Comparison of ENCODE assay signal across 14 cellular contexts in the genomic region with DNA sequence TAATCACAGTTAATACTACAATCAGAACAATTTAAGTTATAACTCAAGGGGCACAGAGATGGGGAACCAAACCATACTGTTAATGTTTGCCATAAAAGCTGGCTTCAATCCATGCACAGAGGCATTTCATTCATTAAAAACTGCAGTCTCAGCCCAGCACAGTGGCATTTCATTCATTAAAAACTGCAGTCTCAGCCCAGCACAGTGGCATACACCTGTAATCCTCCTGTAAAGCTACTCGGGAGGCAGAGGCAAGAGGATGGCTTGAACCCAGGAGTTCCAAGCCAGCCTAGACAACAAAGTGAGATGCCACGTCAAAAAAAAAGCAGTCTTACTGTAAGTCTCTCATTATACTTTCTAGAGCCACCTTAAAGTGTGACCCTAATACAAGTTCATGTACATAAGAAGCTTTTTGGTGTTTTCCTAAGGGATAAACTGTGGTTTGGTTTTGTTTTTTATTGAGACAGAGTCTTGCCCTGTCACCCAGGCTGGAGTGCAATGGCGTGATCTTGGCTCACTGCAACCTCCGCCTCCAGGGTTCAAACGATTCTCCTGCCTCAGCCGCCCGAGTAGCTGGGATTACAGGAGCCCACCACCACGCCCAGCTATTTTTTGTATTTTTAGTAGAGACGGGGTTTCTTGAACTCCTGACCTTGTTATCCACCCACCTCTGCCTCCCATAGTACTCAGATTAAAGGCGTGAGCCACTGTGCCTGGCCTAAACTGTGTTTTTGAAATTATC. TPM values are rescaled to one million over a fixed set of nuclear protein-coding genes. Genes with fewer than 3 reads are reported as not detected.
DNase-seq lines count a peak whose midpoint lies in the region; ATAC-seq, FAIRE-seq and TF ChIP-seq lines count a peak whose summit lies in the region.
"Had no signal": no experiment of that assay in that cellular context is flagged by ENCODE, and none has a peak within 500 bp of the region (broad histone marks: within the 10 kb centered on the region; RNA-seq: fewer than 3 reads in every experiment).

No MANE protein-coding gene starts in this region.

- TF ChIP-seq CTCF in activated CD8-positive, alpha-beta T cell treated with anti-CD3 and anti-CD28 coated beads for 36 hours (IDR thresholded peaks at IDR 0.05), result no peak
- no peak for TF ChIP-seq CTCF in pancreas (IDR thresholded peaks at IDR 0.05)

- no peak for DNase-seq in activated CD8-positive, alpha-beta T cell treated with anti-CD3 and anti-CD28 coated beads for 36 hours
- DNase-seq in activated CD8-positive, alpha-beta T cell treated with anti-CD3 and anti-CD28 coated beads, Interleukin-2, amount 10 ng/mL, durations not matched to agents 7 days and 5 days, result no peak
- DNase-seq in Jurkat, Clone E6-1 (ENCODE audit: low read depth, low spot score), result no peak
- no peak for DNase-seq in activated naive CD8-positive, alpha-beta T cell treated with anti-CD3 and anti-CD28 coated beads for 36 hours
- DNase-seq in pancreas, result no peak
- no peak for DNase-seq in GM03348 (ENCODE audit: low spot score)
- DNase-seq: DMS79; GM23248; NCI-H1092; right cardiac atrium; stimulated activated CD4-positive, alpha-beta T cell treated with anti-CD3 and anti-CD28 coated beads, Interleukin-2, amount 100 ng/mL, for 24 hours had no signal

- peaks cover 2% of the 10 kb centered on the region for H3K9me3 Mint-ChIP-seq in activated CD8-positive, alpha-beta T cell treated with anti-CD3 and anti-CD28 coated beads for 36 hours
- peaks cover 7% of the 10 kb centered on the region for H3K9me3 Mint-ChIP-seq in activated CD8-positive, alpha-beta T cell treated with anti-CD3 and anti-CD28 coated beads, Interleukin-2, amount 10 ng/mL, durations not matched to agents 7 days and 5 days (ENCODE audit: insufficient read depth)
- peaks cover 7% of the 10 kb centered on the region for H3K9me3 Mint-ChIP-seq in activated naive CD8-positive, alpha-beta T cell treated with anti-CD3 and anti-CD28 coated beads for 36 hours

- peak overlapping the region; percentile 60 for H3K27ac Mint-ChIP-seq in activated CD8-positive, alpha-beta T cell treated with anti-CD3 and anti-CD28 coated beads for 36 hours
- no peak overlapping the region for H3K27ac Mint-ChIP-seq in activated CD8-positive, alpha-beta T cell treated with anti-CD3 and anti-CD28 coated beads, Interleukin-2, amount 10 ng/mL, durations not matched to agents 7 days and 5 days
- peak overlapping the region; percentile 57 for H3K27ac Mint-ChIP-seq in activated naive CD8-positive, alpha-beta T cell treated with anti-CD3 and anti-CD28 coated beads for 36 hours

- no peak for FAIRE-seq in pancreas (lab: Jason Lieb, UNC)

- H3K4me3 Mint-ChIP-seq in activated CD8-positive, alpha-beta T cell treated with anti-CD3 and anti-CD28 coated beads for 36 hours, result no peak overlapping the region
- no peak overlapping the region for H3K4me3 Mint-ChIP-seq in activated CD8-positive, alpha-beta T cell treated with anti-CD3 and anti-CD28 coated beads, Interleukin-2, amount 10 ng/mL, durations not matched to agents 7 days and 5 days
- H3K4me3 Mint-ChIP-seq in activated naive CD8-positive, alpha-beta T cell treated with anti-CD3 and anti-CD28 coated beads for 36 hours, result no peak overlapping the region

- H3K27me3 Mint-ChIP-seq in activated CD8-positive, alpha-beta T cell treated with anti-CD3 and anti-CD28 coated beads for 36 hours, result no peaks in the 10 kb centered on the region
- no peaks in the 10 kb centered on the region for H3K27me3 Mint-ChIP-seq in activated CD8-positive, alpha-beta T cell treated with anti-CD3 and anti-CD28 coated beads, Interleukin-2, amount 10 ng/mL, durations not matched to agents 7 days and 5 days (ENCODE audit: low read depth)
- no peaks in the 10 kb centered on the region for H3K27me3 Mint-ChIP-seq in activated naive CD8-positive, alpha-beta T cell treated with anti-CD3 and anti-CD28 coated beads for 36 hours

- intact Hi-C loops in activated CD8-positive, alpha-beta T cell treated with anti-CD3 and anti-CD28 coated beads for 36 hours (cut with micrococcal nuclease), result no loop called here
- intact Hi-C loops in pancreas (cut with DNase I), result no loop called here

- H3K36me3 ChIP-seq in pancreas, result no peaks in the 10 kb centered on the region
- H3K36me3 ChIP-seq: gastroesophageal sphincter had no signal

- CTCF ChIA-PET in activated CD8-positive, alpha-beta T cell treated with anti-CD3 and anti-CD28 coated beads for 36 hours (lab: Charles Lee), result interaction anchor here (1.0 to 1.7 kb wide), 3 partner anchors 14 to 116 kb away, joined by 3 to 5 read pairs (median 3); no protein-coding TSS in a partner anchor
- CTCF ChIA-PET in activated CD8-positive, alpha-beta T cell treated with anti-CD3 and anti-CD28 coated beads, Interleukin-2, amount 10 ng/mL, durations not matched to agents 7 days and 5 days (lab: Charles Lee), result interaction anchor here (1.0 to 1.8 kb wide), 4 partner anchors 15 to 118 kb away, joined by 3 to 7 read pairs (median 3); no protein-coding TSS in a partner anchor

- WGBS in pancreas, 2 donors, result 32% methylated on average over 10 of the region's 10 CpGs

- peaks cover 42% of the 10 kb centered on the region for H3K4me1 Mint-ChIP-seq in activated CD8-positive, alpha-beta T cell treated with anti-CD3 and anti-CD28 coated beads for 36 hours (ENCODE audit: low read depth)
- H3K4me1 Mint-ChIP-seq in activated CD8-positive, alpha-beta T cell treated with anti-CD3 and anti-CD28 coated beads, Interleukin-2, amount 10 ng/mL, durations not matched to agents 7 days and 5 days (ENCODE audit: low read depth), result peaks cover 39% of the 10 kb centered on the region
- H3K4me1 Mint-ChIP-seq in activated naive CD8-positive, alpha-beta T cell treated with anti-CD3 and anti-CD28 coated beads for 36 hours, result peaks cover 43% of the 10 kb centered on the region

- peaks cover 12% of the 10 kb centered on the region for H3K36me3 Mint-ChIP-seq in activated CD8-positive, alpha-beta T cell treated with anti-CD3 and anti-CD28 coated beads for 36 hours (ENCODE audit: low read depth)
- peaks cover 21% of the 10 kb centered on the region for H3K36me3 Mint-ChIP-seq in activated CD8-positive, alpha-beta T cell treated with anti-CD3 and anti-CD28 coated beads, Interleukin-2, amount 10 ng/mL, durations not matched to agents 7 days and 5 days (ENCODE audit: low read depth)
- peaks cover 21% of the 10 kb centered on the region for H3K36me3 Mint-ChIP-seq in activated naive CD8-positive, alpha-beta T cell treated with anti-CD3 and anti-CD28 coated beads for 36 hours

- no peaks in the 10 kb centered on the region for H3K9me3 ChIP-seq in pancreas
- H3K9me3 ChIP-seq: gastroesophageal sphincter had no signal

- POLR2A ChIA-PET in activated CD8-positive, alpha-beta T cell treated with anti-CD3 and anti-CD28 coated beads for 36 hours (lab: Charles Lee), result interaction anchor here (0.7 to 1.1 kb wide), 4 partner anchors 14 to 43 kb away, joined by 3 to 4 read pairs (median 3); no protein-coding TSS in a partner anchor
- POLR2A ChIA-PET in activated CD8-positive, alpha-beta T cell treated with anti-CD3 and anti-CD28 coated beads, Interleukin-2, amount 10 ng/mL, durations not matched to agents 7 days and 5 days (lab: Charles Lee), result interaction anchor here (0.9 kb wide), 1 partner anchor 28 kb away, joined by 3 read pairs; the partner anchor contains the start of gene ARID4B

- H3K4me1 ChIP-seq in pancreas, result peaks cover 10 to 55% (median 55%) of the 10 kb centered on the region in 3 donors

- H3K27ac ChIP-seq in pancreas, result peak overlapping the region in 2 of 4 donors; percentile 7 to 13
- H3K27ac ChIP-seq: gastroesophageal sphincter, GM23248 had no signal

- no peaks in the 10 kb centered on the region for H3K27me3 ChIP-seq in pancreas
- H3K27me3 ChIP-seq: gastroesophageal sphincter had no signal

- ATAC-seq in activated CD8-positive, alpha-beta T cell treated with anti-CD3 and anti-CD28 coated beads for 36 hours, result no peak
- ATAC-seq in activated CD8-positive, alpha-beta T cell treated with anti-CD3 and anti-CD28 coated beads, Interleukin-2, amount 10 ng/mL, durations not matched to agents 7 days and 5 days, result no peak
- peak in 3 of 4 donors; percentile 37 to 48 (median 46) for ATAC-seq in pancreas
- ATAC-seq in HG02571 (IDR thresholded peaks at IDR 0.05; ENCODE audit: unreplicated experiment), result no peak
- no peak for ATAC-seq in HG03097 (IDR thresholded peaks at IDR 0.05; ENCODE audit: low FRiP score, unreplicated experiment)
- ATAC-seq: gastroesophageal sphincter, right cardiac atrium had no signal

- peak overlapping the region; percentile 5 for H3K4me3 ChIP-seq in Jurkat, Clone E6-1 (ENCODE audit: low read length)
- no peak overlapping the region for H3K4me3 ChIP-seq in pancreas
- H3K4me3 ChIP-seq: gastroesophageal sphincter, GM23248 had no signal

RNA-seq across cellular contexts. Expression of gene ARID4B, which starts 29.0 kb away (rescaled TPM):
- total RNA-seq in activated CD8-positive, alpha-beta T cell treated with anti-CD3 and anti-CD28 coated beads for 36 hours, result 10 to 100 TPM; 38.8 to 41.9 TPM
- total RNA-seq in activated CD8-positive, alpha-beta T cell treated with anti-CD3 and anti-CD28 coated beads, Interleukin-2, amount 10 ng/mL, durations not matched to agents 7 days and 5 days, result 10 to 100 TPM; 43.3 to 45.7 TPM
- polyA plus RNA-seq in Jurkat, Clone E6-1 (2012; ENCODE audit: insufficient read depth, insufficient read length), result 21.4 TPM
- total RNA-seq in activated naive CD8-positive, alpha-beta T cell treated with anti-CD3 and anti-CD28 coated beads for 36 hours, result 10 to 100 TPM; 30.1 to 30.6 TPM
- total RNA-seq in pancreas, result 10 to 100 TPM; 14.7 to 26.6 (median 19.2) TPM
- 10 to 100 TPM; 12.5 to 14.8 TPM for polyA plus RNA-seq in pancreas

RNA-seq across cellular contexts. Expression of gene GGPS1, which starts 29.4 kb away (rescaled TPM):
- total RNA-seq in activated CD8-positive, alpha-beta T cell treated with anti-CD3 and anti-CD28 coated beads for 36 hours, result 10 to 100 TPM; 35.4 to 37.8 TPM
- total RNA-seq in activated CD8-positive, alpha-beta T cell treated with anti-CD3 and anti-CD28 coated beads, Interleukin-2, amount 10 ng/mL, durations not matched to agents 7 days and 5 days, result 10 to 100 TPM; 24.5 to 25.9 TPM
- polyA plus RNA-seq in Jurkat, Clone E6-1 (2012; ENCODE audit: insufficient read depth, insufficient read length), result 53.0 TPM
- 10 to 100 TPM; 29.4 to 29.5 TPM for total RNA-seq in activated naive CD8-positive, alpha-beta T cell treated with anti-CD3 and anti-CD28 coated beads for 36 hours
- total RNA-seq in pancreas, result 10 to 100 TPM in 5 of 6 donors, 1 to 10 TPM in 1; 8.9 to 16.7 (median 12.5) TPM
- polyA plus RNA-seq in pancreas, result 10 to 100 TPM in 1 of 2 donors, 1 to 10 TPM in 1; 9.7 to 13.9 TPM

Comparison
In these comparisons a context has a peak if more than half of its experiments do, and no peak if none do; other contexts are left out.
1. ATAC-seq: peak in pancreas (3 of 4); none in activated CD8-positive, alpha-beta T cell treated with anti-CD3 and anti-CD28 coated beads for 36 hours (single experiment), activated CD8-positive, alpha-beta T cell treated with anti-CD3 and anti-CD28 coated beads, Interleukin-2, amount 10 ng/mL, durations not matched to agents 7 days and 5 days (single experiment), HG02571 (single experiment) and HG03097 (single experiment).